In genomic region chr13:49820591-49821215, GRCh38 we compare ENCODE assay signal across 1 cellular context.
A peak's percentile ranks its signal among the peaks of the same experiment; 100 is the strongest.
TF ChIP-seq lines count a peak whose summit lies in the region.

No MANE protein-coding gene starts in this region.

TF ChIP-seq in K562, 482 proteins besides CTCF, POLR2A, EP300 and RAD21:
- peak; percentile 26 for TF ChIP-seq PRDM10 (IDR thresholded peaks at IDR 0.05; ENCODE audit: partially characterized antibody)
- TF ChIP-seq ZNF217 (CRISPR knock-in tag; IDR thresholded peaks at IDR 0.05) = no peak
